In the genomic region with DNA sequence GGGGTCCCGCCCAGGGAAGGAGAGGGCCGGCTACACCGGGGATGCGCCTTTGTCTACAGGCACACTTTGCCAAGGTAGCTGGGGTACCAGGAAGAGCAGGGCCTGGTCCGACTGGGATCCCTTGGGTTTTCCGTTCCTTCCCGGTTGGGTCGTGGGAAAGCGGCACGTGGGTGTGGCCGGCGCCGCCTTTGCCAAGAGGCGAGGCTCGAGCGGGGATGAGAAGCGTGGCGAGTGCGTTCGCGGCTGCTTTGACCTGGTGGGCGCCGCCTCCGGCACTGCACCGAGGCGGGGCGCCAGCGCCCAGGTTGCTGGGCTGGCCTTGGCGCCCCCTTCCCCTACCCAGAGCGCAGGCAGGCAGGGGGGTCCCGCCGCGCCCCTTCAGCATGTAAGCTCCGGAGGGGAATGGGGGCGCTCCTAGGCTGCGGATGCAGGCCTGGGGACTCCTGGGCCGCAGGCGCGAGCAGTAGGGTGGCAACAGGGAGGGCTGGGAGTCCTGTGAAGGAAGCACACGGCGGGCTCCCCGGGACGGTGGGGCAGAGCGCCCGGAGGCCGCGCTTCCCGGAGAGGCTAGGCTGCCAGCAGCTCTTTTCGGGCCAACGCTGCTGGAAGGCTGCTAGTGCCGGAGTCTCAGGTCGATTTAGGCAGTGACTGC, we compare ENCODE assay signal across 8 cellular contexts. TPM values are rescaled to one million over a fixed set of nuclear protein-coding genes. Genes with fewer than 3 reads are reported as not detected.
DNase-seq lines count a peak whose midpoint lies in the region; ATAC-seq and TF ChIP-seq lines count a peak whose summit lies in the region.

No MANE protein-coding gene starts in this region.

- H3K9me3 Mint-ChIP-seq in T-cell (no peaks in the 10 kb centered on the region), glutamatergic neuron (ENCODE audit: unreplicated experiment) (peaks cover 3% of the 10 kb centered on the region)

- H3K36me3 Mint-ChIP-seq in T-cell = peaks cover 23% of the 10 kb centered on the region
- H3K36me3 Mint-ChIP-seq in glutamatergic neuron (ENCODE audit: unreplicated experiment) = no peaks in the 10 kb centered on the region

- peaks cover 20 to 24% (median 24%) of the 10 kb centered on the region in 3 donors for H3K4me1 Mint-ChIP-seq in T-cell
- peaks cover 6% of the 10 kb centered on the region for H3K4me1 Mint-ChIP-seq in glutamatergic neuron (ENCODE audit: low read depth, unreplicated experiment)

- DNase-seq in EL (peak; percentile 22), T-cell (no peak), glutamatergic neuron (peak; percentile 54), posterior vena cava (ENCODE audit: low spot score) (peak; percentile 82), KG1 (lab: John Stamatoyannopoulos, UW) (no peak), inferior parietal cortex (ENCODE audit: extremely low spot score) (no peak), GM13976 (ENCODE audit: low spot score) (no peak), NK-92 (lab: John Stamatoyannopoulos, UW; ENCODE audit: unreplicated experiment) (no peak)

- in situ Hi-C loops in GM13976 (cut with MboI; ENCODE audit: low sequenced_read_pairs, unreplicated experiment) = loop anchor here (25.0 kb wide), 1 partner anchor 245 kb away; no protein-coding TSS in a partner anchor

- TF ChIP-seq CTCF in glutamatergic neuron (IDR thresholded peaks at IDR 0.05; ENCODE audit: partially characterized antibody, unreplicated experiment) = no peak
- no peak for TF ChIP-seq CTCF in GM13976 (IDR thresholded peaks at IDR 0.05; ENCODE audit: borderline replicate concordance, control extremely low read depth, extremely low read depth, insufficient read depth, missing control alignments)

- H3K4me3 Mint-ChIP-seq in T-cell (peak overlapping the region; percentile 56 to 68 (median 58)), glutamatergic neuron (ENCODE audit: unreplicated experiment) (peak overlapping the region; percentile 84)

- CTCF ChIA-PET in T-cell (lab: Charles Lee) = no interaction called here

- intact Hi-C loops in posterior vena cava (cut with DNase I) = no loop called here

- POLR2A ChIA-PET in T-cell (lab: Charles Lee) = interaction anchor here in 1 of 2 donors (0.6 kb wide), 1 partner anchor 88 kb away, joined by 4 read pairs; no protein-coding TSS in a partner anchor

- ATAC-seq in T-cell (replicated peaks in 1 of 4) = no peak

- H3K27ac Mint-ChIP-seq in T-cell = no peak overlapping the region
- H3K27ac Mint-ChIP-seq in glutamatergic neuron (ENCODE audit: unreplicated experiment) = no peak overlapping the region

- H3K27me3 Mint-ChIP-seq in T-cell (peaks cover 28 to 35% of the 10 kb centered on the region in 2 donors), glutamatergic neuron (ENCODE audit: unreplicated experiment) (peaks cover 14% of the 10 kb centered on the region)

RNA-seq across cellular contexts. Expression of gene HAS3, which starts 2.0 kb away (rescaled TPM):
- 1 to 10 TPM; 2.0 to 4.7 (median 3.4) TPM for total RNA-seq in T-cell
- total RNA-seq in glutamatergic neuron (ENCODE audit: unreplicated experiment) = 0.42 TPM
- total RNA-seq in posterior vena cava = 1 to 10 TPM in 1 of 2 donors, under 1 TPM in 1; 0.88 to 1.3 TPM

RNA-seq across cellular contexts. Expression of gene CHTF8, which starts 25.0 kb away (rescaled TPM):
- 100 to 1,000 TPM in 3 of 5 donors, 10 to 100 TPM in 2; 64.8 to 138 (median 124) TPM for total RNA-seq in T-cell
- 116 TPM for total RNA-seq in glutamatergic neuron (ENCODE audit: unreplicated experiment)
- 10 to 100 TPM; 55.0 to 67.0 TPM for total RNA-seq in posterior vena cava

RNA-seq across cellular contexts. Expression of gene UTP4, which starts 25.0 kb away (rescaled TPM):
- total RNA-seq in T-cell (10 to 100 TPM; 30.3 to 42.5 (median 37.8) TPM), glutamatergic neuron (ENCODE audit: unreplicated experiment) (70.7 TPM), posterior vena cava (10 to 100 TPM; 32.8 to 36.9 TPM)

Comparison
In these comparisons a context has a peak if more than half of its experiments do, and no peak if none do; other contexts are left out.
1. DNase-seq: peak in EL (single experiment), glutamatergic neuron (single experiment) and posterior vena cava (single experiment); none in T-cell (0 of 34), KG1 (single experiment), inferior parietal cortex (single experiment), GM13976 (single experiment) and NK-92 (single experiment).